In the genomic region with DNA sequence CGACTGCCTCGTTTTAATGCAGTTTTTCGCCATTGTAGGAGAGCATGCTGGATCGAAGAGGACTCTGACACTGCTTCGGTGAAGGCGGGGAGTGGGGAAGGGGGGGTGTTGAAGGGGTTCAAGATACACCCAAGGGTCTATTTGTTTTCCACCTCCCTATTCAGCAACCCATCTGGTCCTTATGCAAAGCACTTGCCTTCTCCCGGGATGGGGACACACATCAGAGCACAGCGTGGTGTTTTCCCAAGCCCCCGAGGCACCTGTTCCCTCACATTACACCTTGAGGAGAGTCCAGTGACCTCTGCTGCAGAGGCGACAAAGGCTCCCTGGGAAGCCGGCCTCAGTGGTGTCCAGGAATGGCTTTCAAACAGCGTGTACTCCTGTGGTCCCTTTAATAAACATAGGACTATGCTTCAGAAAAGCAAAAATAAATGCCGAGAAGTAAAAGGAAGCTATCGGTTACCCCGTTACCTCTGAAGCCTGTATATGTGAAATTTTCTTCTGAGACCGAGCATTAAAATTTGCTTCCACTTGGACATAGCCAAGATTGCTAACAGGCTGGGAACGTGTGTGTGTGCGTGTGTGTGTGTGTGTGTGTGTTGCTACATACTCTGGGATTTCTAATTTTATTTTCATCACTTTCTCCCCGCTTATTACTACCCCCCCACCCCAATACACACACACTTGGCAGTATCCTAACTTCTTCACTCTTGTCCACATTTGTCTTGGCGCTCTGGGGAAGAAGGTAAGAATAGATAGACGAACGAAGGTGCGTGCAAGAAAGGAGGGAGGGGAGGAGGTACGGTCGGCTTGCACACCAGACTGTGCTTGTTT, we compare ENCODE assay signal across 9 cellular contexts. TPM values are rescaled to one million over a fixed set of nuclear protein-coding genes. Genes with fewer than 3 reads are reported as not detected.
DNase-seq lines count a peak whose midpoint lies in the region; ATAC-seq and TF ChIP-seq lines count a peak whose summit lies in the region.
"Had no signal": no experiment of that assay in that cellular context is flagged by ENCODE, and none has a peak within 500 bp of the region (broad histone marks: within the 10 kb centered on the region; RNA-seq: fewer than 3 reads in every experiment).

No MANE protein-coding gene starts in this region.

- peaks cover 24% of the 10 kb centered on the region for H3K27me3 ChIP-seq in HUES6 (ENCODE audit: control insufficient read depth, insufficient read depth, low read length)
- no peaks in the 10 kb centered on the region for H3K27me3 ChIP-seq in smooth muscle cell (ENCODE audit: low read depth)

- H3F3A ChIP-seq in smooth muscle cell (ENCODE audit: low read depth): peaks cover 7% of the 10 kb centered on the region

- H3K4me3 ChIP-seq in HUES6 (ENCODE audit: low read depth, low read length): peak overlapping the region; percentile 62
- peak overlapping the region; percentile 62 for H3K4me3 ChIP-seq in iPS-11a (ENCODE audit: low read depth, low read length)
- peak overlapping the region; percentile 78 for H3K4me3 ChIP-seq in smooth muscle cell

- H3K79me2 ChIP-seq in smooth muscle cell (ENCODE audit: low read depth): no peaks in the 10 kb centered on the region

- peak overlapping the region; percentile 99 for H3K4me2 ChIP-seq in smooth muscle cell

- DNase-seq in EH (ENCODE audit: low read depth): peak; percentile 36
- peak; percentile 59 for DNase-seq in amniotic epithelial cell (ENCODE audit: low read depth)
- no peak for DNase-seq in smooth muscle cell (lab: John Stamatoyannopoulos, UW; ENCODE audit: unreplicated experiment)
- no peak for DNase-seq in omental fat pad (ENCODE audit: low spot score)
- no peak for DNase-seq in NCI-H187 treated with DMSO at 0.1 percent for 48 hours (lab: John Stamatoyannopoulos, UW)

- H3K27ac ChIP-seq in HUES6 (ENCODE audit: low read depth, low read length) (no peak overlapping the region), smooth muscle cell (ENCODE audit: low read depth) (no peak overlapping the region)

- H2AFZ ChIP-seq in smooth muscle cell (ENCODE audit: low read depth): peak overlapping the region; percentile 89

- H3K9ac ChIP-seq in HUES6 (ENCODE audit: low read length): peak overlapping the region; percentile 76
- H3K9ac ChIP-seq in smooth muscle cell (ENCODE audit: low read depth): no peak overlapping the region

- H4K20me1 ChIP-seq in smooth muscle cell (ENCODE audit: low read depth): no peaks in the 10 kb centered on the region

- H3K4me1 ChIP-seq in HUES6 (ENCODE audit: control insufficient read depth, insufficient read depth, low read length) (peaks cover 4% of the 10 kb centered on the region; the same call in 1 of the 2 replicates), smooth muscle cell (ENCODE audit: low read depth) (peaks cover 12% of the 10 kb centered on the region)

- WGBS in smooth muscle cell (ENCODE audit: low lambda C conversion rate): 28% methylated on average over 25 of the region's 25 CpGs

- H3K9me3 ChIP-seq in HUES6 (ENCODE audit: control insufficient read depth, insufficient read depth, low read depth, low read length): no peaks in the 10 kb centered on the region
- no peaks in the 10 kb centered on the region for H3K9me3 ChIP-seq in smooth muscle cell (replicated peaks; ENCODE audit: low read depth)

- ATAC-seq in omental fat pad (ENCODE audit: low FRiP score) (no peak), GM18907 (IDR thresholded peaks at IDR 0.05; ENCODE audit: unreplicated experiment) (no peak)

- no peak for TF ChIP-seq CTCF in smooth muscle cell (IDR thresholded peaks at IDR 0.05; ENCODE audit: borderline replicate concordance, insufficient read depth, poor library complexity, severe bottlenecking)
- TF ChIP-seq CTCF in omental fat pad (IDR thresholded peaks at IDR 0.05): no peak

- H3K36me3 ChIP-seq in HUES6 (ENCODE audit: control insufficient read depth, insufficient read depth, low read length) (no peaks in the 10 kb centered on the region), smooth muscle cell (ENCODE audit: low read depth) (no peaks in the 10 kb centered on the region)

RNA-seq across cellular contexts. Expression of a gene that starts 53.2 kb away (rescaled TPM):
- not detected in 2 replicates for total RNA-seq in smooth muscle cell
- 0.49 TPM in 1 of 2 replicates, not detected in the other for polyA plus RNA-seq in smooth muscle cell
- not detected for total RNA-seq in omental fat pad
- total RNA-seq: SK-MEL-5 had no signal

Comparison
In these comparisons a context has a peak if more than half of its experiments do, and no peak if none do; other contexts are left out.
1. DNase-seq: peak in EH (single experiment) and amniotic epithelial cell (single experiment); none in smooth muscle cell (single experiment), omental fat pad (single experiment) and NCI-H187 treated with DMSO at 0.1 percent for 48 hours (single experiment).
2. Peak in every context shown above with its lines, with median percentiles within 50 percentile points of each other: H3K4me3 ChIP-seq.